In the genomic region with DNA sequence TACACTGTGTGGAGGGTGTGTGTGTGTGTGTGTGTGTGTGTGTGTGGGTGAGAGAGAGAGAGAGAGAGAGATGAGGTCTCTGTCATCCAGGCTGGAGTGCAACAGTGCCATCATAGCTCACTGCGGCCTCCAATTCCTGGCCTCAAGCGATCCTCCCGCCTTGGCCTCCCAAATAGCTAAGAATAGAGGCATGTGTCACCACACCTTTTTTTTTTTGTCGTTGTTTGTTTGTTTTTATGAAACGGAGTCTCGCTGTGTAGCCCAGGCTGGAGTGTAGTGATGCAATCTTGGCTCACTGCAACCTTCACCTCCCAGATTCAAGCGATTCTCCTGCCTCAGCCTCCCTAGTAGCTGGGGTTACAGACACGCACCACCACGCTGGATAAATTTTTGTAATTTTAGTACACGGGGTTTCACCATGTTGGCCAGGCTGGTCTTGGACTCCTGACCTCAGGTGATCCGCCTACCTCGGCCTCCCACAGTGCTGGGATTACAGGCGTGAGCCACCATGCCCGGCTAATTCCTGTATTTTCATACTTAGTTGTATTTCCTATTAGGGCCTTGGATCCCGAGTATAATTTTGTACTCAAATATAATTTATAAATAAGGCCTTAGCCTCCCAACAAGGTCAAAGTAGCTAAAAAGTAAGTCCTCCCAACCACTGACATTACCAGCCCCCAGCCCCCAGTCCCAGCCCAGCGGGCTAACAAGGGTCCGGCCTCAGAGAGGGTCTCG, we compare ENCODE assay signal across 1 cellular context.
A peak's percentile ranks its signal among the peaks of the same experiment; 100 is the strongest.
TF ChIP-seq lines count a peak whose summit lies in the region.
"Not testable (repeated sequence)": the region's sequence is repeated elsewhere in the genome, so short reads cannot be mapped to it uniquely, and the experiment has no call there.

No MANE protein-coding gene starts in this region.

TF ChIP-seq in K562, 482 proteins besides CTCF, POLR2A, EP300 and RAD21:
- peak; percentile 43; the same call in 1 of the 2 replicates for TF ChIP-seq CEBPB (tag; IDR thresholded peaks at IDR 0.05)
- TF ChIP-seq ATF7 (IDR thresholded peaks at IDR 0.05): 0 out of 2 replicates have a peak, but pooled peaks have one; percentile 25
- peak; percentile 32; the same call in 1 of the 2 replicates for TF ChIP-seq ZNF384 (IDR thresholded peaks at IDR 0.05; ENCODE audit: low read depth, low read length)
- 0 out of 2 replicates have a peak, but pooled peaks have one; percentile 11 for TF ChIP-seq NR2C1 (IDR thresholded peaks at IDR 0.05)
- TF ChIP-seq NR2C1 (tag; IDR thresholded peaks at IDR 0.05): not testable (repeated sequence)
- 0 out of 2 replicates have a peak, but pooled peaks have one; percentile 62 for TF ChIP-seq MEF2A (IDR thresholded peaks at IDR 0.05; ENCODE audit: control insufficient read depth, low read depth, low read length)
- TF ChIP-seq KDM1A (IDR thresholded peaks at IDR 0.05): peak; percentile 42 to 57; a peak in 2 of 4 replicates
- TF ChIP-seq, protein P1, sequence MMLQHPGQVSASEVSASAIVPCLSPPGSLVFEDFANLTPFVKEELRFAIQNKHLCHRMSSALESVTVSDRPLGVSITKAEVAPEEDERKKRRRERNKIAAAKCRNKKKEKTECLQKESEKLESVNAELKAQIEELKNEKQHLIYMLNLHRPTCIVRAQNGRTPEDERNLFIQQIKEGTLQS (IDR thresholded peaks at IDR 0.05): peak; percentile 88
- TF ChIP-seq, protein P1 (CRISPR knock-in tag; conservative IDR thresholded peaks at IDR 0.05): not testable (repeated sequence)
- TF ChIP-seq, protein P2, sequence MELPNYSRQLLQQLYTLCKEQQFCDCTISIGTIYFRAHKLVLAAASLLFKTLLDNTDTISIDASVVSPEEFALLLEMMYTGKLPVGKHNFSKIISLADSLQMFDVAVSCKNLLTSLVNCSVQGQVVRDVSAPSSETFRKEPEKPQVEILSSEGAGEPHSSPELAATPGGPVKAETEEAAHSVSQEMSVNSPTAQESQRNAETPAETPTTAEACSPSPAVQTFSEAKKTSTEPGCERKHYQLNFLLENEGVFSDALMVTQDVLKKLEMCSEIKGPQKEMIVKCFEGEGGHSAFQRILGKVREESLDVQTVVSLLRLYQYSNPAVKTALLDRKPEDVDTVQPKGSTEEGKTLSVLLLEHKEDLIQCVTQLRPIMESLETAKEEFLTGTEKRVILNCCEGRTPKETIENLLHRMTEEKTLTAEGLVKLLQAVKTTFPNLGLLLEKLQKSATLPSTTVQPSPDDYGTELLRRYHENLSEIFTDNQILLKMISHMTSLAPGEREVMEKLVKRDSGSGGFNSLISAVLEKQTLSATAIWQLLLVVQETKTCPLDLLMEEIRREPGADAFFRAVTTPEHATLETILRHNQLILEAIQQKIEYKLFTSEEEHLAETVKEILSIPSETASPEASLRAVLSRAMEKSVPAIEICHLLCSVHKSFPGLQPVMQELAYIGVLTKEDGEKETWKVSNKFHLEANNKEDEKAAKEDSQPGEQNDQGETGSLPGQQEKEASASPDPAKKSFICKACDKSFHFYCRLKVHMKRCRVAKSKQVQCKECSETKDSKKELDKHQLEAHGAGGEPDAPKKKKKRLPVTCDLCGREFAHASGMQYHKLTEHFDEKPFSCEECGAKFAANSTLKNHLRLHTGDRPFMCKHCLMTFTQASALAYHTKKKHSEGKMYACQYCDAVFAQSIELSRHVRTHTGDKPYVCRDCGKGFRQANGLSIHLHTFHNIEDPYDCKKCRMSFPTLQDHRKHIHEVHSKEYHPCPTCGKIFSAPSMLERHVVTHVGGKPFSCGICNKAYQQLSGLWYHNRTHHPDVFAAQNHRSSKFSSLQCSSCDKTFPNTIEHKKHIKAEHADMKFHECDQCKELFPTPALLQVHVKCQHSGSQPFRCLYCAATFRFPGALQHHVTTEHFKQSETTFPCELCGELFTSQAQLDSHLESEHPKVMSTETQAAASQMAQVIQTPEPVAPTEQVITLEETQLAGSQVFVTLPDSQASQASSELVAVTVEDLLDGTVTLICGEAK (IDR thresholded peaks at IDR 0.05): 0 out of 2 replicates have a peak, but pooled peaks have one; percentile 40
- TF ChIP-seq, protein P2 (CRISPR knock-in tag; IDR thresholded peaks at IDR 0.05): not testable (repeated sequence)
- peak; percentile 79 for TF ChIP-seq RBM25 (IDR thresholded peaks at IDR 0.05; ENCODE audit: low read depth, low read length, severe bottlenecking)
- TF ChIP-seq CEBPG (CRISPR knock-in tag; IDR thresholded peaks at IDR 0.05): peak; percentile 74; the same call in 1 of the 2 replicates
- peak; percentile 60 to 69; a peak in 3 of 4 replicates for TF ChIP-seq CEBPG (tag; conservative IDR thresholded peaks at IDR 0.05 in 1 of 2, IDR thresholded peaks at IDR 0.05 in 1 of 2)
- TF ChIP-seq BCOR (IDR thresholded peaks at IDR 0.05): peak; percentile 84
- peak; percentile 37 for TF ChIP-seq POLR2B (IDR thresholded peaks at IDR 0.05; ENCODE audit: low read depth, partially characterized antibody)
- TF ChIP-seq RCOR1 (IDR thresholded peaks at IDR 0.05; ENCODE audit: borderline replicate concordance in 1 of 2, low read depth in 2 of 2, low read length in 2 of 2): 0 out of 4 replicates have a peak, but pooled peaks of 1 of the 2 experiments have one; percentile 5
- TF ChIP-seq EP400 (IDR thresholded peaks at IDR 0.05): peak; percentile 33
- TF ChIP-seq, protein P3, sequence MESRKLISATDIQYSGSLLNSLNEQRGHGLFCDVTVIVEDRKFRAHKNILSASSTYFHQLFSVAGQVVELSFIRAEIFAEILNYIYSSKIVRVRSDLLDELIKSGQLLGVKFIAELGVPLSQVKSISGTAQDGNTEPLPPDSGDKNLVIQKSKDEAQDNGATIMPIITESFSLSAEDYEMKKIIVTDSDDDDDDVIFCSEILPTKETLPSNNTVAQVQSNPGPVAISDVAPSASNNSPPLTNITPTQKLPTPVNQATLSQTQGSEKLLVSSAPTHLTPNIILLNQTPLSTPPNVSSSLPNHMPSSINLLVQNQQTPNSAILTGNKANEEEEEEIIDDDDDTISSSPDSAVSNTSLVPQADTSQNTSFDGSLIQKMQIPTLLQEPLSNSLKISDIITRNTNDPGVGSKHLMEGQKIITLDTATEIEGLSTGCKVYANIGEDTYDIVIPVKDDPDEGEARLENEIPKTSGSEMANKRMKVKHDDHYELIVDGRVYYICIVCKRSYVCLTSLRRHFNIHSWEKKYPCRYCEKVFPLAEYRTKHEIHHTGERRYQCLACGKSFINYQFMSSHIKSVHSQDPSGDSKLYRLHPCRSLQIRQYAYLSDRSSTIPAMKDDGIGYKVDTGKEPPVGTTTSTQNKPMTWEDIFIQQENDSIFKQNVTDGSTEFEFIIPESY (CRISPR knock-in tag; IDR thresholded peaks at IDR 0.05): 0 out of 2 replicates have a peak, but pooled peaks have one; percentile 42
- peak; percentile 65; the same call in 1 of the 2 replicates for TF ChIP-seq SUPT5H (IDR thresholded peaks at IDR 0.05)
